8 cellular contexts compared by ENCODE assay signal in the genomic region with DNA sequence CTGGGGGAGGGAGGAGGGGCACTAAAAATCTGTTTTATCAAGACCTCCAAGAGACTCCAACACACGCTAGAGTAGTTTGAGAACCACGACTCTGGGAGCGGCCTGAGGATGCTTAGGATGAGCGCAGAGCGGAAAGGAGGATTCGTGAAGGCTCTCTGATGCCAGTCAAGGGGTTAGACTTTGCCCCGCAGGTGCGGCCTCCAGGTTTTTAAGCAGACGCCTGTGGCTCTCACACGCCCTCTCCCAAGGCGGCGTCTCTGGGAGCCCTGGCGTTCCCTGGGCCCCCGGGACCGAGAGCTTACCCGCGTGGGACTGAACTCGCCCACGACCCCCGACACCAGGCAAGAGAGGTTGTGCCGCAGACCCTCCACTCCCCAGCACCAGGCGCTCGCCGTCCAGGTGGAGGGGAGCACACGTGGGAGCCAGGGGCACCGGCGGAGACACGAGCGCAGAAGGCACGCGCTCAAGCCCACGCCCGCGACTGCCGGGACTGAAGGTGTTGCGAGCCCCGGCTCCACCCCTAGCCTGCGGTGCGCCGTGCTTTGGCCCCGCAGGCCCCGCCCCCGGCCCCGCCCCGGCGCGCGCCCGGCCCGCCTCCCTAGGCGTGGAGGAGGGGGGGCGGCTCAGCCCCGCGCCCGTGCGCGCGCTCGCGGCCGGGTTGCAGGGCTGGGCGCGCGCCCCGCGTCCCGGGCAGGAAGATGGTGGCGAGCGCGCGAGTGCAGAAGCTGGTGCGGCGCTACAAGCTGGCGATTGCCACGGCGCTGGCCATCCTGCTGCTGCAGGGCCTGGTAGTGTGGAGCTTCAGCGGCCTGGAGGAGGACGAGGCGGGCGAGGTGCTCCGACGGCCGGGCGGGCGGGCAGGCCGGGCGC. TPM values are rescaled to one million over a fixed set of nuclear protein-coding genes. Genes with fewer than 3 reads are reported as not detected.
DNase-seq lines count a peak whose midpoint lies in the region; ATAC-seq and TF ChIP-seq lines count a peak whose summit lies in the region.

A gene (plus strand): TSS at position 684 of the 870 bp plus-strand sequence. CDS start 15 bp downstream, at position 699.

- H3K9me3 ChIP-seq in DOHH2 (ENCODE audit: control insufficient read depth, insufficient read depth, low read length) (no peaks in the 10 kb centered on the region), GM23248 (ENCODE audit: low read depth) (no peaks in the 10 kb centered on the region), Loucy (ENCODE audit: insufficient read depth, low read depth, low read length) (no peaks in the 10 kb centered on the region), neuron (ENCODE audit: low read length) (no peaks in the 10 kb centered on the region)

- ATAC-seq in foreskin keratinocyte = peak; percentile 73

- H3K27me3 ChIP-seq in DOHH2 (ENCODE audit: control insufficient read depth, low read length) (no peaks in the 10 kb centered on the region; the same call in 1 of the 2 replicates), GM23248 (replicated peaks; ENCODE audit: insufficient read depth) (no peaks in the 10 kb centered on the region), Loucy (ENCODE audit: insufficient read depth, low read length, poor library complexity, severe bottlenecking) (no peaks in the 10 kb centered on the region), foreskin keratinocyte (no peaks in the 10 kb centered on the region), neuron (ENCODE audit: insufficient read depth, low read length) (peaks cover 7% of the 10 kb centered on the region)

- no peaks in the 10 kb centered on the region for H3K36me3 ChIP-seq in DOHH2 (ENCODE audit: control insufficient read depth, low read length)
- H3K36me3 ChIP-seq in GM23248 (ENCODE audit: low read depth) = no peaks in the 10 kb centered on the region
- H3K36me3 ChIP-seq in Loucy (ENCODE audit: insufficient read depth, low read length) = no peaks in the 10 kb centered on the region
- no peaks in the 10 kb centered on the region for H3K36me3 ChIP-seq in neuron (ENCODE audit: insufficient read depth, low read length)

- H3K79me2 ChIP-seq in DOHH2 (ENCODE audit: control insufficient read depth, low read length) (peaks cover 30% of the 10 kb centered on the region), GM23248 (ENCODE audit: insufficient read depth) (peaks cover 44% of the 10 kb centered on the region), Loucy (ENCODE audit: insufficient read depth, low read length) (peaks cover 27% of the 10 kb centered on the region)

- TF ChIP-seq CTCF in DOHH2 (IDR thresholded peaks at IDR 0.05; ENCODE audit: low read depth, low read length, poor library complexity, severe bottlenecking) = no peak
- no peak for TF ChIP-seq CTCF in Loucy (conservative IDR thresholded peaks at IDR 0.05; ENCODE audit: low read length)
- TF ChIP-seq CTCF in foreskin keratinocyte (conservative IDR thresholded peaks at IDR 0.05) = no peak

- DNase-seq in GM23248 = peak; percentile 95
- DNase-seq in SHP77 treated with DMSO at 0.1 percent for 48 hours (lab: John Stamatoyannopoulos, UW) = peak; percentile 26
- peak; percentile 89 for DNase-seq in activated gamma-delta T cell (lab: John Stamatoyannopoulos, UW)
- DNase-seq in foreskin keratinocyte = peak in 1 of 2 donors; percentile 45
- DNase-seq in stromal cell of bone marrow (ENCODE audit: low read depth) = peak; percentile 72

- no peaks in the 10 kb centered on the region for H3K9me2 ChIP-seq in DOHH2 (replicated peaks; ENCODE audit: control insufficient read depth, low read length)
- H3K9me2 ChIP-seq in GM23248 (ENCODE audit: insufficient read depth) = no peaks in the 10 kb centered on the region
- H3K9me2 ChIP-seq in Loucy (replicated peaks; ENCODE audit: low read depth, low read length) = no peaks in the 10 kb centered on the region

- H3K9ac ChIP-seq in GM23248 (peak within 1 kb of the TSS; percentile 91), Loucy (ENCODE audit: low read depth, low read length, poor library complexity, severe bottlenecking) (peak within 1 kb of the TSS; percentile 97)

- H3K4me2 ChIP-seq in DOHH2 (ENCODE audit: low read length) (peak within 1 kb of the TSS; percentile 98), GM23248 (ENCODE audit: unreplicated experiment) (peak within 1 kb of the TSS; percentile 62), Loucy (ENCODE audit: low read depth, low read length, poor library complexity, severe bottlenecking) (peak within 1 kb of the TSS; percentile 97)

- 0 out of 2 replicates have a peak, but pooled peaks cover 12% of the 10 kb centered on the region for H4K20me1 ChIP-seq in DOHH2 (ENCODE audit: control insufficient read depth, insufficient read depth, low read depth, low read length)
- H4K20me1 ChIP-seq in GM23248 (ENCODE audit: insufficient read depth) = no peaks in the 10 kb centered on the region
- H4K20me1 ChIP-seq in Loucy (ENCODE audit: insufficient read depth, low read length, poor library complexity, severe bottlenecking) = no peaks in the 10 kb centered on the region

- in situ Hi-C loops in GM23248 (cut with MboI) = no loop called here

- H3F3A ChIP-seq in DOHH2 (ENCODE audit: control insufficient read depth, insufficient read depth) (no peaks in the 10 kb centered on the region), GM23248 (ENCODE audit: insufficient read depth) (peaks cover 13% of the 10 kb centered on the region; the same call in 1 of the 2 replicates), Loucy (ENCODE audit: low read depth) (no peaks in the 10 kb centered on the region)

- H3K27ac ChIP-seq in DOHH2 (ENCODE audit: low read depth, low read length) (no peak within 1 kb of the TSS), GM23248 (no peak within 1 kb of the TSS), foreskin keratinocyte (peak within 1 kb of the TSS; percentile 52)

- H3K4me1 ChIP-seq in DOHH2 (ENCODE audit: control insufficient read depth, low read length) (peaks cover 17% of the 10 kb centered on the region), GM23248 (ENCODE audit: insufficient read depth) (peaks cover 18% of the 10 kb centered on the region), Loucy (ENCODE audit: insufficient read depth, low read length, poor library complexity, severe bottlenecking) (peaks cover 40% of the 10 kb centered on the region), foreskin keratinocyte (peaks cover 14% of the 10 kb centered on the region), neuron (ENCODE audit: insufficient read depth, low read length) (peaks cover 24% of the 10 kb centered on the region)

- peak within 1 kb of the TSS; percentile 80 for H3K4me3 ChIP-seq in DOHH2 (ENCODE audit: low read length)
- peak within 1 kb of the TSS; percentile 75 for H3K4me3 ChIP-seq in GM23248
- peak within 1 kb of the TSS; percentile 88 for H3K4me3 ChIP-seq in Loucy (ENCODE audit: low read length, poor library complexity, severe bottlenecking)
- peak within 1 kb of the TSS; percentile 92 for H3K4me3 ChIP-seq in neuron (ENCODE audit: low read length)

- H2AFZ ChIP-seq in GM23248 (peak within 1 kb of the TSS; percentile 94), Loucy (ENCODE audit: low read length) (peak within 1 kb of the TSS; percentile 96), neuron (ENCODE audit: low read depth, low read length) (peak within 1 kb of the TSS; percentile 80)

- 5 to 7% methylated on average over 70 to 73 of the region's 87 CpGs for WGBS in GM23248 (ENCODE audit: low coverage in 1 of 2, low lambda C conversion rate in 2 of 2, missing lambda C conversion rate in 2 of 2), 2 experiments

RNA-seq across cellular contexts. Expression of the gene that starts here (rescaled TPM):
- total RNA-seq in GM23248 (2014; rRNA removed; shearing (Covaris generic)) = 43.6 and 70.1 TPM in 2 replicates
- polyA plus RNA-seq in GM23248 (2016; fragmentation: Nextera tagmentation; extraction: Ambion mirVana) (25.3 and 27.3 TPM in 2 replicates), foreskin keratinocyte (21.8 and 22.2 TPM in 2 replicates)
- total RNA-seq in foreskin keratinocyte = 36.5 and 38.0 TPM in 2 replicates
